15 cellular contexts compared by ENCODE assay signal in the genomic region with DNA sequence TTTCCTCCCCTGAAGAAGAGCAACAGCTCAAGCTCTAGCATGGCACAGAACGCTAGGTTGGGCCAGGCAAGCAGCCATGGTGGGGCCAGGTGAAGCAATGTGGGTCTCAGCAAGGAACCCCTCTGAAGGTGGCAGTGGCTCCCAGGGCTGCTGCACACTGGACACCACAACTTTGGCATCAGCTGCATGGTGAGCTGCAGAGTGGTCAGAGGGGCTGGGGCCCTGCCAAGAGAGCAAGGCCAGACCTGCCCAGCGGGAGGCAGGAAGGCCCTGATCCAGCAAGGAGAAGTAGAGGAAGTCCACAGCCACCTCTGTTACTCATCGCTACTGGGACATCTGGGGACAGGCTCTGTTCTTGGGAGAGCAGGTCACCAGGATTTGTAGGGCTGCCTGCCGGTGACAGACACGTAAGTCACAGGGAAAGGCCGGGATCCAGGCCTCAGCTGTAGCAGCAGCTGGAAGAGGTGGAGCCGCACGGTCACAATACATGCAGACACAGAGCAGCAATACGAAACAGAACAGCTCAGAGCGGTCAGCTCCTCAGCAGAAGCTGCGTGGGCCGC.
"Had no signal": no experiment of that assay in that cellular context is flagged by ENCODE, and none has a peak within 500 bp of the region (broad histone marks: within the 10 kb centered on the region; RNA-seq: fewer than 3 reads in every experiment).

No MANE protein-coding gene starts in this region.

- H3K4me1 Mint-ChIP-seq: activated CD4-positive, alpha-beta T cell treated with anti-CD3 and anti-CD28 coated beads, Interleukin-2, amount 10 ng/mL, durations not matched to agents 24 days and 14 days had no signal

- H3K27ac Mint-ChIP-seq: activated CD4-positive, alpha-beta T cell treated with anti-CD3 and anti-CD28 coated beads, Interleukin-2, amount 10 ng/mL, durations not matched to agents 24 days and 14 days; activated naive CD8-positive, alpha-beta T cell treated with anti-CD3 and anti-CD28 coated beads for 36 hours had no signal

- H3K27me3 ChIP-seq: brain microvascular endothelial cell, tibial nerve had no signal

- H3K9me3 ChIP-seq: tibial nerve had no signal

- H3K4me3 ChIP-seq: tibial nerve had no signal

- FAIRE-seq: TTC549 had no signal

- DNase-seq: activated B cell treated with CpG ODN at 0.5 μM for 24 hours; activated CD4-positive, alpha-beta T cell treated with anti-CD3 and anti-CD28 coated beads, Interleukin-2, amount 10 ng/mL, durations not matched to agents 24 days and 14 days; activated naive CD8-positive, alpha-beta T cell treated with anti-CD3 and anti-CD28 coated beads for 36 hours; brain microvascular endothelial cell; cerebellar nuclear complex; dermis blood vessel endothelial cell; stimulated activated CD4-positive, alpha-beta T cell treated with anti-CD3 and anti-CD28 coated beads, Interleukin-15, amount 100 ng/mL, for 24 hours; stimulated activated CD4-positive, alpha-beta T cell treated with anti-CD3 and anti-CD28 coated beads, Interleukin-4, amount 100 ng/mL, for 1 hour; stimulated activated naive CD4-positive, alpha-beta T cell treated with Interleukin-2 at 50 U/mL for 16 hours; substantia nigra had no signal

- H3K9ac ChIP-seq: parathyroid adenoma had no signal

- H3K4me3 Mint-ChIP-seq: activated B cell treated with CpG ODN at 0.5 μM for 24 hours; activated CD4-positive, alpha-beta T cell treated with anti-CD3 and anti-CD28 coated beads, Interleukin-2, amount 10 ng/mL, durations not matched to agents 24 days and 14 days; activated naive CD8-positive, alpha-beta T cell treated with anti-CD3 and anti-CD28 coated beads for 36 hours; activated T-helper 1 cell treated with anti-CD3 and anti-CD28 coated beads, Interleukin-12 subunit alpha, Interleukin-12 subunit beta, Interleukin-2, Interleukin-4 antibody, amounts not matched to agents 30 ng/mL and 10 ng/mL and 1 ng/mL, durations not matched to agents 14 hours and 24 hours and 36 hours had no signal

- H3K27me3 Mint-ChIP-seq: activated B cell treated with CpG ODN at 0.5 μM for 24 hours; activated CD4-positive, alpha-beta T cell treated with anti-CD3 and anti-CD28 coated beads, Interleukin-2, amount 10 ng/mL, durations not matched to agents 24 days and 14 days; activated naive CD8-positive, alpha-beta T cell treated with anti-CD3 and anti-CD28 coated beads for 36 hours had no signal

- H3K9me3 Mint-ChIP-seq: activated B cell treated with CpG ODN at 0.5 μM for 24 hours; activated CD4-positive, alpha-beta T cell treated with anti-CD3 and anti-CD28 coated beads, Interleukin-2, amount 10 ng/mL, durations not matched to agents 24 days and 14 days; activated naive CD8-positive, alpha-beta T cell treated with anti-CD3 and anti-CD28 coated beads for 36 hours; activated T-helper 1 cell treated with anti-CD3 and anti-CD28 coated beads, Interleukin-12 subunit alpha, Interleukin-12 subunit beta, Interleukin-2, Interleukin-4 antibody, amounts not matched to agents 30 ng/mL and 10 ng/mL and 1 ng/mL, durations not matched to agents 14 hours and 24 hours and 36 hours had no signal

- H3K27ac ChIP-seq: brain microvascular endothelial cell, epithelial cell of prostate, parathyroid adenoma had no signal
